8 cellular contexts compared by ENCODE assay signal in the genomic region with DNA sequence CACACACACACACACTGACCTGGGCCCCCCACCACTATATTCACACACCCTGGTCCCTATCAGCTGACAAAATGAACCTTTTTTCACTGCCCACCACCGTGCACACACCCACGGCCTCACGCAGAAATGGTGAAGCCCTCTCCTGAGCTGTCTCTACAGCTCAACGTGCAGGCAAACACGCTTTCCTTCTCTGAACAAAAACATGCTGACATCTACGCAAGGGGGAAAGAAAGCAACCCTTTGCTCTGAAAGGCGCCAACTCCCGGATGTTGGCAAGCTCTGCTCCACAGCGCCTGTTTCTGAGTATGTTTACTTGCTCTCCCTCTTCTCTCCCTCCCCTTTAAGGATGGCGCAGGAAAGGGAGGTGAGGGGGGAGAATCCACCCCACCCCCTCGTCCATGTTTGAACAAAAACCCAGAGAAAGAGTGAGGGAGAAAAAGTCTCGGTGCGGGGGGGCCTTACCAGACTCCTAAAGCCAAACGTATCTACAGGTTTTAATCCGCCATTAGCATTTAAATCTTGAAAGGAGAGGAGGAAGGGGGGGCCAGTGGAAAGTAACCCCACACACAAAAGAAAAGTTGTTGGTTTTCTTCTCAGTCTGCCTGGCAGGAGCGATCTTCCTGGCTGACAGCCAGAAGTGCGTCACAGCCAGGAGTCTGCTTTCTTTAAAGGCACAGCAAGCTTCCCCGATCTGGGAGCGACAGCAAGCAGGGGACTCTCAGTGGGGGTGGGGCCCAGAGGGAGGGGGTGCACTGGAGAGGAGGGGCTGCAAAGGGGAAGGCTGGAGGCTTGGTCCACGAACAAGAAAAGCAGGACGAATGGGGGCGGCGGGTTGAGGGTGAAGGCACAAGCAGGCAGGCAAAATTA. TPM values are rescaled to one million over a fixed set of nuclear protein-coding genes. Genes with fewer than 3 reads are reported as not detected.
DNase-seq lines count a peak whose midpoint lies in the region; ATAC-seq lines count a peak whose summit lies in the region.

No MANE protein-coding gene starts in this region.

- peaks cover 17% of the 10 kb centered on the region for H3K36me3 Mint-ChIP-seq in activated CD4-positive, alpha-beta T cell treated with anti-CD3 and anti-CD28 coated beads for 36 hours (ENCODE audit: low read depth)

- ATAC-seq in GM19438 (IDR thresholded peaks at IDR 0.05; ENCODE audit: low read depth, unreplicated experiment) (peak; percentile 55), HG03135 (IDR thresholded peaks at IDR 0.05; ENCODE audit: unreplicated experiment) (no peak)
- peak; percentile 76 for ATAC-seq in activated CD4-positive, alpha-beta T cell treated with anti-CD3 and anti-CD28 coated beads for 36 hours

- intact Hi-C loops in activated CD4-positive, alpha-beta T cell treated with anti-CD3 and anti-CD28 coated beads for 36 hours (cut with DNase I, micrococcal nuclease): loop anchor here (1.0 to 5.0 kb wide), 7 partner anchors 40 to 392 kb away; a partner anchor contains a TSS

- no peaks in the 10 kb centered on the region for H3K9me3 Mint-ChIP-seq in activated CD4-positive, alpha-beta T cell treated with anti-CD3 and anti-CD28 coated beads for 36 hours (ENCODE audit: low read depth)

- peak overlapping the region; percentile 100 for H3K27ac ChIP-seq in cingulate gyrus (ENCODE audit: low read depth, low read length)

- H3K27ac Mint-ChIP-seq in activated CD4-positive, alpha-beta T cell treated with anti-CD3 and anti-CD28 coated beads for 36 hours: no peak overlapping the region

- CTCF ChIA-PET in activated CD4-positive, alpha-beta T cell treated with anti-CD3 and anti-CD28 coated beads for 36 hours (lab: Charles Lee): interaction anchor here (0.7 to 7.3 kb wide), 8 partner anchors 11 to 391 kb away, joined by 3 to 58 read pairs (median 9); no protein-coding TSS in a partner anchor

- POLR2A ChIA-PET in activated CD4-positive, alpha-beta T cell treated with anti-CD3 and anti-CD28 coated beads for 36 hours (lab: Charles Lee): interaction anchor here (0.7 to 1.1 kb wide), 3 partner anchors 9 to 71 kb away, joined by 3 to 7 read pairs (median 3); no protein-coding TSS in a partner anchor

- H3K4me1 Mint-ChIP-seq in activated CD4-positive, alpha-beta T cell treated with anti-CD3 and anti-CD28 coated beads for 36 hours: peaks cover 37% of the 10 kb centered on the region

- H3K27me3 Mint-ChIP-seq in activated CD4-positive, alpha-beta T cell treated with anti-CD3 and anti-CD28 coated beads for 36 hours: no peaks in the 10 kb centered on the region

- DNase-seq in 8988T (peak; percentile 56), NCI-H2171 (lab: John Stamatoyannopoulos, UW) (peak; percentile 88), kidney glomerular epithelial cell (lab: John Stamatoyannopoulos, UW) (peak; percentile 82)
- DNase-seq in activated CD4-positive, alpha-beta T cell treated with anti-CD3 and anti-CD28 coated beads for 36 hours: peak; percentile 86
- peak; percentile 44 to 70 (median 56) for DNase-seq in stimulated activated CD4-positive, alpha-beta T cell treated with anti-CD3 and anti-CD28 coated beads, Interleukin-12 subunit alpha, Interleukin-12 subunit beta, amount 100 ng/mL, for 48 hours (ENCODE audit: low read depth in 2 of 3, low spot score in 1 of 3)

- no peak overlapping the region for H3K4me3 Mint-ChIP-seq in activated CD4-positive, alpha-beta T cell treated with anti-CD3 and anti-CD28 coated beads for 36 hours

RNA-seq across cellular contexts. Expression of a gene that starts 39.6 kb away (rescaled TPM):
- total RNA-seq in activated CD4-positive, alpha-beta T cell treated with anti-CD3 and anti-CD28 coated beads for 36 hours: 100 to 1,000 TPM; 154 to 167 TPM

RNA-seq across cellular contexts. Expression of a gene that starts 39.9 kb away (rescaled TPM):
- 10 to 100 TPM in 1 of 2 experiments, 1 to 10 TPM in 1; 7.7 to 11.6 TPM for total RNA-seq in activated CD4-positive, alpha-beta T cell treated with anti-CD3 and anti-CD28 coated beads for 36 hours

RNA-seq across cellular contexts. Expression of a gene that starts 42.0 kb away (rescaled TPM):
- total RNA-seq in activated CD4-positive, alpha-beta T cell treated with anti-CD3 and anti-CD28 coated beads for 36 hours: 10 to 100 TPM in 1 of 2 experiments, 1 to 10 TPM in 1; 8.4 to 10.2 TPM
